8 cellular contexts compared by ENCODE assay signal in the genomic region with DNA sequence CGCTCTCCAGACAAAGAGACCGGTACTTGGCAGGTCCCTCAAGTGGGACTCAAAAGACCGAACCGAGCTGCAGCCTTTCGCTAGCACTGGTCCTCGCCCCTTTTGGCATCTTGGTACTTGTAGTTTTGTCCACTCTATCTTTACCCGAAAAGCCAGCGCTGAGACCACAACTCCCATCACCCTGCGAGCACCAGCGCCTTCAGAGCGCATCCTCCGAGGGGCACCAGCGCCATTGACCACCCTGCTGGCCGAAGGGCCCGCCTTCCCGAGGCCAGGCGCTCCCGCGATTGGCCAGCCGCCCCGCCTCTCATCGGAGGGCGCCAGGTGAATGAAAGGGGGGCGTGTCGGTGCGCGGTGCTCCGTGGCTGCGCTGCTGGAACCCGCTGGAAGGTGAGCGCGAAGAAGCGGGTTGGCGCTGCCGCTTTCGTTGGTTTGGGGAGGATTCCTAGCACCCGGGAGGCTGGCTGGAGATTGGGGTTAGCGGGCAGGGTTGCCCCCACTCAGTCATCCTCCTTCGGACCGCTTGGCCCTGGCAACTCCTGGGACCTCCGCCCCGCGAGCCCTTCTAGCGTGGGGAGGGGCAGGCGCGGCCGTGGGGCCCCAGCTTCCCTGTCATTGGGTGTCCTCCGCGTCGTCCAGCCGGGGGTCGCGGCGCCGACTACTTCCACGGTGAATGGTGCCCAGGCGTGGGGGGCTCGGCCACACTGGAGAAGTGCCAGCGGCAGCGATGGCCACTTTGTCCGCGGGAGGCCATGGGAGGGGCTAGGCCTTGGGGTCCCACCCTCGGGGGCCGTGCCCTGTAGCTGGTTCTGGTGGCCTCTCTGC. TPM values are rescaled to one million over a fixed set of nuclear protein-coding genes. Genes with fewer than 3 reads are reported as not detected.
DNase-seq lines count a peak whose midpoint lies in the region; ATAC-seq and TF ChIP-seq lines count a peak whose summit lies in the region.

A gene (plus strand): TSS at position 357 of the 825 bp plus-strand sequence. CDS start 5,553 bp downstream, outside the sequence.

- intact Hi-C loops in activated CD4-positive, alpha-beta memory T cell treated with anti-CD3 and anti-CD28 coated beads for 36 hours (cut with micrococcal nuclease): no loop called here
- intact Hi-C loops in lower leg skin (cut with DNase I; ENCODE audit: low total_unique reads) (no loop called here), Caco-2 (cut with micrococcal nuclease; ENCODE audit: unreplicated experiment) (no loop called here)

- peak within 1 kb of the TSS; percentile 48 for H3K4me3 Mint-ChIP-seq in activated CD4-positive, alpha-beta memory T cell treated with anti-CD3 and anti-CD28 coated beads for 36 hours
- no peak within 1 kb of the TSS for H3K4me3 Mint-ChIP-seq in Caco-2 (ENCODE audit: unreplicated experiment)

- H3K36me3 ChIP-seq in endocrine pancreas (ENCODE audit: control insufficient read depth, insufficient read depth, low read length) (no peaks in the 10 kb centered on the region), Caco-2 (ENCODE audit: control insufficient read depth, insufficient read depth, low read length) (no peaks in the 10 kb centered on the region)

- H3K4me1 Mint-ChIP-seq in activated CD4-positive, alpha-beta memory T cell treated with anti-CD3 and anti-CD28 coated beads for 36 hours (ENCODE audit: low read depth): peaks cover 16% of the 10 kb centered on the region
- no peaks in the 10 kb centered on the region for H3K4me1 Mint-ChIP-seq in Caco-2 (ENCODE audit: low read depth, unreplicated experiment)

- POLR2A ChIA-PET in activated CD4-positive, alpha-beta memory T cell treated with anti-CD3 and anti-CD28 coated beads for 36 hours (lab: Charles Lee): no interaction called here
- POLR2A ChIA-PET in Caco-2 (lab: Charles Lee): no interaction called here

- no peak within 1 kb of the TSS for H3K27ac Mint-ChIP-seq in activated CD4-positive, alpha-beta memory T cell treated with anti-CD3 and anti-CD28 coated beads for 36 hours
- no peak within 1 kb of the TSS for H3K27ac Mint-ChIP-seq in Caco-2 (ENCODE audit: unreplicated experiment)

- ATAC-seq in GM18870 (IDR thresholded peaks at IDR 0.05; ENCODE audit: unreplicated experiment): no peak

- H3K36me3 Mint-ChIP-seq in activated CD4-positive, alpha-beta memory T cell treated with anti-CD3 and anti-CD28 coated beads for 36 hours: no peaks in the 10 kb centered on the region
- no peaks in the 10 kb centered on the region for H3K36me3 Mint-ChIP-seq in Caco-2 (ENCODE audit: insufficient read depth, unreplicated experiment)

- WGBS in lower leg skin, 2 donors: 0 to 2% methylated on average over 42 to 47 of the region's 64 CpGs

- H3K4me1 ChIP-seq in endocrine pancreas (ENCODE audit: control insufficient read depth, insufficient read depth, low read length): no peaks in the 10 kb centered on the region
- no peaks in the 10 kb centered on the region for H3K4me1 ChIP-seq in Caco-2

- H3K27me3 Mint-ChIP-seq in activated CD4-positive, alpha-beta memory T cell treated with anti-CD3 and anti-CD28 coated beads for 36 hours: peaks cover 35% of the 10 kb centered on the region
- peaks cover 3% of the 10 kb centered on the region for H3K27me3 Mint-ChIP-seq in Caco-2 (ENCODE audit: insufficient read depth, unreplicated experiment)

- no peak for TF ChIP-seq POLR2A in lower leg skin (IDR thresholded peaks at IDR 0.05)

- CTCF ChIA-PET in activated CD4-positive, alpha-beta memory T cell treated with anti-CD3 and anti-CD28 coated beads for 36 hours (lab: Charles Lee): no interaction called here
- CTCF ChIA-PET in Caco-2 (lab: Charles Lee): no interaction called here

- no peaks in the 10 kb centered on the region for H3K9me3 ChIP-seq in endocrine pancreas (ENCODE audit: control insufficient read depth, low read length)
- no peaks in the 10 kb centered on the region for H3K9me3 ChIP-seq in Caco-2

- H3K4me3 ChIP-seq in endocrine pancreas (ENCODE audit: control insufficient read depth, insufficient read depth, low read length) (peak within 1 kb of the TSS; percentile 79), lower leg skin (ENCODE audit: low read depth, poor library complexity, severe bottlenecking) (peak within 1 kb of the TSS; percentile 11), Caco-2 (ENCODE audit: low read depth, low read length) (no peak within 1 kb of the TSS)

- H3K27me3 ChIP-seq in endocrine pancreas (ENCODE audit: control insufficient read depth, insufficient read depth, low read length) (no peaks in the 10 kb centered on the region), Caco-2 (replicated peaks; ENCODE audit: control insufficient read depth, insufficient read depth, low read length) (no peaks in the 10 kb centered on the region)

- no peak within 1 kb of the TSS for H3K9ac ChIP-seq in endocrine pancreas (ENCODE audit: control insufficient read depth, insufficient read depth, low read length)

- no peaks in the 10 kb centered on the region for H3K9me3 Mint-ChIP-seq in activated CD4-positive, alpha-beta memory T cell treated with anti-CD3 and anti-CD28 coated beads for 36 hours
- no peaks in the 10 kb centered on the region for H3K9me3 Mint-ChIP-seq in Caco-2 (ENCODE audit: unreplicated experiment)

- TF ChIP-seq CTCF in lower leg skin (IDR thresholded peaks at IDR 0.05) (no peak), Caco-2 (IDR thresholded peaks at IDR 0.05; ENCODE audit: insufficient read depth in 1 of 2, low read depth in 1 of 2, low read length in 1 of 2, severe bottlenecking in 1 of 2, unreplicated experiment in 1 of 2) (no peak)

- DNase-seq in DMS153 (lab: John Stamatoyannopoulos, UW): peak; percentile 98
- peak; percentile 55 for DNase-seq in NCI-H1694 treated with DMSO at 0.1 percent for 48 hours (lab: John Stamatoyannopoulos, UW)
- peak; percentile 53 for DNase-seq in activated CD4-positive, alpha-beta memory T cell treated with anti-CD3 and anti-CD28 coated beads for 36 hours
- peak in 1 of 2 donors; percentile 18 for DNase-seq in lower leg skin (ENCODE audit: low spot score in 2 of 2)
- DNase-seq in stimulated activated CD4-positive, alpha-beta T cell treated with anti-CD3 and anti-CD28 coated beads, Interleukin-4, amount 100 ng/mL, for 1 hour: peak; percentile 46
- no peak for DNase-seq in Caco-2

- no TSS peak for BruUV-seq in Caco-2 (replicated peaks; lab: Mats Ljungman, UMichigan)

RNA-seq across cellular contexts. Expression of the gene that starts here (rescaled TPM):
- total RNA-seq in activated CD4-positive, alpha-beta memory T cell treated with anti-CD3 and anti-CD28 coated beads for 36 hours: not detected
- total RNA-seq in lower leg skin: under 1 TPM in 1 of 4 donors, not detected in 3; 0.02 TPM
- total RNA-seq in Caco-2 (2022): not detected in 2 replicates

Comparison
In these comparisons a context has a peak if more than half of its experiments do, and no peak if none do; other contexts are left out.
1. Peak in DNase-seq in activated CD4-positive, alpha-beta memory T cell treated with anti-CD3 and anti-CD28 coated beads for 36 hours; RNA of the gene not detected or under 1 TPM.
2. DNase-seq: peak in DMS153 (single experiment), NCI-H1694 treated with DMSO at 0.1 percent for 48 hours (single experiment) and stimulated activated CD4-positive, alpha-beta T cell treated with anti-CD3 and anti-CD28 coated beads, Interleukin-4, amount 100 ng/mL, for 1 hour (single experiment); none in Caco-2 (0 of 2).